Comparison of ENCODE assay signal across 2 cellular contexts in the genomic region with DNA sequence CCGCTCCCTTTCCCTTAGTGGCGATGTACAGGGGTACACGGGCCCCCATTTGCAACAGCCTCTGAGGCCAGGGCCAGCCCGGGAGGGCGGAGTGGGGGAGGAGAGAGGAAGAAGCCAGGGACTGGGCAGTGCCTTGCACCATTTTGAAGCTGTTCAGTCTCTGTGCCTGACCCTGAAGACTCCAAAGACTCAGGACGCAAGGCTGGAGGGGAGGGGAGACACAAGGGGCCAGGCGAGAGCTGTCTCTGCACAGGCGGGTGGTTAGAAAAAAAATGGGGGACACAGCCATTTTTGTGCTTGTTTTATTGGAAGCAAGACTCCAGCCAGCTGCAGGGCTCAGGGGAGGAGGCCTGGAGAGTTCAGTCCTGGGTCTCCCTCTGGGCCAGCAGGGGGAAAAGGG.
TF ChIP-seq lines count a peak whose summit lies in the region.

No MANE protein-coding gene starts in this region.

TF ChIP-seq in liver, 16 proteins besides CTCF, POLR2A, EP300 and RAD21:
- no peak for TF ChIP-seq HNF4A (conservative IDR thresholded peaks at IDR 0.05)
- TF ChIP-seq JUND (IDR thresholded peaks at IDR 0.05) = no peak
- TF ChIP-seq, protein P1, sequence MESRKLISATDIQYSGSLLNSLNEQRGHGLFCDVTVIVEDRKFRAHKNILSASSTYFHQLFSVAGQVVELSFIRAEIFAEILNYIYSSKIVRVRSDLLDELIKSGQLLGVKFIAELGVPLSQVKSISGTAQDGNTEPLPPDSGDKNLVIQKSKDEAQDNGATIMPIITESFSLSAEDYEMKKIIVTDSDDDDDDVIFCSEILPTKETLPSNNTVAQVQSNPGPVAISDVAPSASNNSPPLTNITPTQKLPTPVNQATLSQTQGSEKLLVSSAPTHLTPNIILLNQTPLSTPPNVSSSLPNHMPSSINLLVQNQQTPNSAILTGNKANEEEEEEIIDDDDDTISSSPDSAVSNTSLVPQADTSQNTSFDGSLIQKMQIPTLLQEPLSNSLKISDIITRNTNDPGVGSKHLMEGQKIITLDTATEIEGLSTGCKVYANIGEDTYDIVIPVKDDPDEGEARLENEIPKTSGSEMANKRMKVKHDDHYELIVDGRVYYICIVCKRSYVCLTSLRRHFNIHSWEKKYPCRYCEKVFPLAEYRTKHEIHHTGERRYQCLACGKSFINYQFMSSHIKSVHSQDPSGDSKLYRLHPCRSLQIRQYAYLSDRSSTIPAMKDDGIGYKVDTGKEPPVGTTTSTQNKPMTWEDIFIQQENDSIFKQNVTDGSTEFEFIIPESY (IDR thresholded peaks at IDR 0.05) = no peak
- TF ChIP-seq, protein P2, sequence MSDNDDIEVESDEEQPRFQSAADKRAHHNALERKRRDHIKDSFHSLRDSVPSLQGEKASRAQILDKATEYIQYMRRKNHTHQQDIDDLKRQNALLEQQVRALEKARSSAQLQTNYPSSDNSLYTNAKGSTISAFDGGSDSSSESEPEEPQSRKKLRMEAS (IDR thresholded peaks at IDR 0.05) = no peak

TF ChIP-seq in HepG2, 621 proteins besides CTCF, POLR2A, EP300 and RAD21:
- TF ChIP-seq GATAD2A (CRISPR knock-in tag; IDR thresholded peaks at IDR 0.05) = no peak
- no peak for TF ChIP-seq ZNF460 (CRISPR knock-in tag; IDR thresholded peaks at IDR 0.05; ENCODE audit: borderline replicate concordance)
- no peak for TF ChIP-seq SOX13 (IDR thresholded peaks at IDR 0.05)
- no peak for TF ChIP-seq SOX13 (CRISPR knock-in tag; conservative IDR thresholded peaks at IDR 0.05 in 1 of 2, IDR thresholded peaks at IDR 0.05 in 1 of 2)
- TF ChIP-seq, protein P3, sequence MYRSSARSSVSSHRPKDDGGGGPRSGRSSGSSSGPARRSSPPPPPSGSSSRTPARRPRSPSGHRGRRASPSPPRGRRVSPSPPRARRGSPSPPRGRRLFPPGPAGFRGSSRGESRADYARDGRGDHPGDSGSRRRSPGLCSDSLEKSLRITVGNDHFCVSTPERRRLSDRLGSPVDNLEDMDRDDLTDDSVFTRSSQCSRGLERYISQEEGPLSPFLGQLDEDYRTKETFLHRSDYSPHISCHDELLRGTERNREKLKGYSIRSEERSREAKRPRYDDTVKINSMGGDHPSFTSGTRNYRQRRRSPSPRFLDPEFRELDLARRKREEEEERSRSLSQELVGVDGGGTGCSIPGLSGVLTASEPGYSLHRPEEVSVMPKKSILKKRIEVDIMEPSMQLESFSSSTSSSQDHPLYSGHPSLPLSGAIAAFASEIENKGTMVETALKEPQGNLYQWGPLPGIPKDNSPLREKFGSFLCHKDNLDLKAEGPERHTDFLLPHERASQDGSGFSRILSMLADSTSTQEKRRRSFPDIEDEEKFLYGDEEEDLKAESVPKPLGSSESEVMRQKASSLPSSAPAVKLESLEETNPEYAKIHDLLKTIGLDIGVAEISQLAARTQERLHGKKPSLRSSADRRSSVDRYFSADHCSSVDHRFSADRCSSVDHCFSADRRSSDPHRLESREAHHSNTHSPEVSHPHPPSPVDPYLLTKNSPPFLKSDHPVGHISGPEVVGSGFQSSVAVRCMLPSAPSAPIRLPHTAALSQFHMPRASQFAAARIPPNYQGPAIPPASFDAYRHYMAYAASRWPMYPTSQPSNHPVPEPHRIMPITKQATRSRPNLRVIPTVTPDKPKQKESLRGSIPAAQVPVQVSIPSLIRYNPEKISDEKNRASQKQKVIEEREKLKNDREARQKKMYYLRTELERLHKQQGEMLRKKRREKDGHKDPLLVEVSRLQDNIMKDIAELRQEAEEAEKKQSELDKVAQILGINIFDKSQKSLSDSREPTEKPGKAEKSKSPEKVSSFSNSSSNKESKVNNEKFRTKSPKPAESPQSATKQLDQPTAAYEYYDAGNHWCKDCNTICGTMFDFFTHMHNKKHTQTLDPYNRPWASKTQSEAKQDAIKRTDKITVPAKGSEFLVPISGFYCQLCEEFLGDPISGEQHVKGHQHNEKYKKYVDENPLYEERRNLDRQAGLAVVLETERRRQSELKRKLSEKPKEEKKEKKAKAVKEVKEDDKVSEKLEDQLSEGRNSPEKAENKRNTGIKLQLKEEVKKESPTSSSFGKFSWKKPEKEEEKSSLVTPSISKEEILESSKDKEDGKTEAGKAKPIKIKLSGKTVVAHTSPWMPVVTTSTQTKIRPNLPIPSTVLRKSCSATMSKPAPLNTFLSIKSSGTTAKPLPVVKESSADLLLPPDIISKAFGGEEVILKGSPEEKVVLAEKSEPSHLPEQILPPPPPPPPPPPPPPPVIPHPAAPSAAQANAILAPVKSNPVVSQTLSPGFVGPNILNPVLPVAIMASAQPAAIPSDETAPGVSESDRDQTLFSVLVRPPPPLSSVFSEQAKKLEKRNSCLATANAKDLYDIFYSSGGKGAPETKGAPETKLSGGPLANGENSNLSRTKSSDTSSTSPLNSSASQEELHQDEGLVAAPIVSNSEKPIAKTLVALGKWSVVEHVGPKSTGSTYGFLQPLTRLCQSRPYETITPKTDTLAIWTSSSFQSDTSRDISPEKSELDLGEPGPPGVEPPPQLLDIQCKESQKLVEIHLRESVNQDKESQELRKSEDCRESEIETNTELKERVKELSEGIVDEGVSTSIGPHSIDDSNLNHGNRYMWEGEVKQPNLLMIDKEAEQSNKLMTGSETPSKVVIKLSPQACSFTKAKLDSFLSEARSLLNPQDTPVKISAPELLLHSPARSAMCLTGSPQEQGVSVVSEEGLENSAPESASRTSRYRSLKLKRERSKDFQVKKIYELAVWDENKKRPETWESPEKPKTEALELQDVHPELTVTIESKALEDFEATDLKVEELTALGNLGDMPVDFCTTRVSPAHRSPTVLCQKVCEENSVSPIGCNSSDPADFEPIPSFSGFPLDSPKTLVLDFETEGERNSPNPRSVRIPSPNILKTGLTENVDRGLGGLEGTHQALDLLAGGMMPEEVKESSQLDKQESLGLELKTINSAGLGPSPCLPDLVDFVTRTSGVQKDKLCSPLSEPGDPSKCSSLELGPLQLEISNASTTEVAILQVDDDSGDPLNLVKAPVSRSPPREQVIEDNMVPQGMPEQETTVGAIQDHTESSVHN (CRISPR knock-in tag; IDR thresholded peaks at IDR 0.05) = no peak
